Comparison of ENCODE assay signal across 19 cellular contexts in the genomic region with DNA sequence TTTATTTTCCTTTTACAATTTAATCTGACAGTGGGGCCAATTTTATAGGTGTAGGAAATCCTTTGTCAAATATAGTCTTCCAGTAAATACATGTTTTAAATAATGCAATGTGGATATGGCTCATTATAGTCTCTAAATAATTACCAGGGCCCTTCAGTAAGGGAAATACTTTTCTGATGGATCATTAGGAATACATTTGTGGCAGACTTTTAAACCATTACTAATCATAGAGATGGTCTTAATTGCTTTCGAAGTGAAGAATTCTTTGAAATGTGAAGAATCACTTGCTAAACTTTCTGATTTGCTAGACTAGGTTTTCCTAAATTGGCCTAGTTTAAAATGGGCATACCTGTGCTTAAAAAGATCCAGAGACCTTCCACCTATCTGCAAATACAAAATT.
DNase-seq lines count a peak whose midpoint lies in the region; ATAC-seq, FAIRE-seq and TF ChIP-seq lines count a peak whose summit lies in the region.
"Had no signal": no experiment of that assay in that cellular context is flagged by ENCODE, and none has a peak within 500 bp of the region (broad histone marks: within the 10 kb centered on the region; RNA-seq: fewer than 3 reads in every experiment).

No MANE protein-coding gene starts in this region.

- H3K9me3 Mint-ChIP-seq in Calu3 (ENCODE audit: low read depth, unreplicated experiment) = peaks cover 4% of the 10 kb centered on the region
- no peaks in the 10 kb centered on the region for H3K9me3 Mint-ChIP-seq in HFFc6
- peaks cover 2% of the 10 kb centered on the region for H3K9me3 Mint-ChIP-seq in astrocyte (ENCODE audit: unreplicated experiment)
- no peaks in the 10 kb centered on the region for H3K9me3 Mint-ChIP-seq in mesothelial cell of epicardium
- H3K9me3 Mint-ChIP-seq: activated CD4-positive, alpha-beta memory T cell treated with anti-CD3 and anti-CD28 coated beads, Interleukin-2, amount 10 ng/mL, durations not matched to agents 7 days and 5 days had no signal

- no peak for ATAC-seq in HG03432 (IDR thresholded peaks at IDR 0.05; ENCODE audit: unreplicated experiment)

- peak overlapping the region; percentile 74 for H3K27ac Mint-ChIP-seq in Calu3 (ENCODE audit: unreplicated experiment)
- peak overlapping the region; percentile 93 for H3K27ac Mint-ChIP-seq in HFFc6
- H3K27ac Mint-ChIP-seq in astrocyte (ENCODE audit: unreplicated experiment) = peak overlapping the region; percentile 95
- peak overlapping the region; percentile 78 for H3K27ac Mint-ChIP-seq in mesothelial cell of epicardium
- H3K27ac Mint-ChIP-seq: B cell had no signal

- no peaks in the 10 kb centered on the region for H3K27me3 ChIP-seq in astrocyte (ENCODE audit: insufficient read depth, low read length)
- H3K27me3 ChIP-seq: Peyer's patch, right lobe of liver, testis had no signal

- intact Hi-C loops in Calu3 (cut with micrococcal nuclease; ENCODE audit: unreplicated experiment) = no loop called here

- H3K79me2 ChIP-seq in astrocyte (ENCODE audit: insufficient read depth, low read length) = no peaks in the 10 kb centered on the region

- H2AFZ ChIP-seq in astrocyte (ENCODE audit: low read depth, low read length) = no peak overlapping the region

- H3K9ac ChIP-seq in astrocyte (ENCODE audit: low read length) = peak overlapping the region; percentile 60

- no peaks in the 10 kb centered on the region for H4K20me1 ChIP-seq in astrocyte (ENCODE audit: insufficient read depth, low read length)

- H3K4me3 ChIP-seq in astrocyte (ENCODE audit: insufficient read depth, low read depth, low read length) = no peak overlapping the region
- H3K4me3 ChIP-seq: Peyer's patch, right lobe of liver, testis had no signal

- H3K36me3 Mint-ChIP-seq in Calu3 (ENCODE audit: insufficient read depth, unreplicated experiment) (no peaks in the 10 kb centered on the region), HFFc6 (ENCODE audit: low read depth) (peaks cover 6% of the 10 kb centered on the region), astrocyte (ENCODE audit: low read depth, unreplicated experiment) (peaks cover 3% of the 10 kb centered on the region), mesothelial cell of epicardium (no peaks in the 10 kb centered on the region)

- H3K27me3 Mint-ChIP-seq in Calu3 (ENCODE audit: unreplicated experiment) (no peaks in the 10 kb centered on the region), HFFc6 (ENCODE audit: insufficient read depth) (peaks cover 1% of the 10 kb centered on the region; the same call in 1 of the 2 replicates), astrocyte (ENCODE audit: low read depth, unreplicated experiment) (no peaks in the 10 kb centered on the region), mesothelial cell of epicardium (ENCODE audit: low read depth) (no peaks in the 10 kb centered on the region)
- H3K27me3 Mint-ChIP-seq: activated CD4-positive, alpha-beta memory T cell treated with anti-CD3 and anti-CD28 coated beads, Interleukin-2, amount 10 ng/mL, durations not matched to agents 7 days and 5 days; B cell had no signal

- BruUV-seq in Calu3 (replicated peaks; lab: Mats Ljungman, UMichigan) = no TSS peak

- FAIRE-seq in astrocyte (lab: Jason Lieb, UNC) = no peak
- no peak for FAIRE-seq in GM19239 (lab: Jason Lieb, UNC)

- H3K4me3 Mint-ChIP-seq in Calu3 (ENCODE audit: low read depth, unreplicated experiment) = no peak overlapping the region
- H3K4me3 Mint-ChIP-seq in HFFc6 = peak overlapping the region; percentile 71
- H3K4me3 Mint-ChIP-seq in astrocyte (ENCODE audit: unreplicated experiment) = no peak overlapping the region
- H3K4me3 Mint-ChIP-seq in mesothelial cell of epicardium = no peak overlapping the region
- H3K4me3 Mint-ChIP-seq: activated CD4-positive, alpha-beta memory T cell treated with anti-CD3 and anti-CD28 coated beads, Interleukin-2, amount 10 ng/mL, durations not matched to agents 7 days and 5 days; B cell had no signal

- no peak for DNase-seq in Calu3
- DNase-seq in HFFc6 = peak; percentile 50
- peak; percentile 62 for DNase-seq in astrocyte (ENCODE audit: low read depth)
- no peak for DNase-seq in mesothelial cell of epicardium (ENCODE audit: low spot score in 2 of 2, unreplicated experiment in 2 of 2)
- no peak for DNase-seq in GM19239 (ENCODE audit: insufficient read length, low spot score)
- no peak for DNase-seq in COR-L47 (lab: John Stamatoyannopoulos, UW)
- DNase-seq: activated CD4-positive, alpha-beta memory T cell treated with anti-CD3 and anti-CD28 coated beads, Interleukin-2, amount 10 ng/mL, durations not matched to agents 7 days and 5 days; DMS 273 treated with DMSO at 0.1 percent for 48 hours; effector memory CD4-positive, alpha-beta T cell; hypothalamus; Kasumi-1; NCI-H2171; NCI-H774; nucleus accumbens; right lobe of liver; testis had no signal

- TF ChIP-seq CTCF in Calu3 (IDR thresholded peaks at IDR 0.05; ENCODE audit: unreplicated experiment) (no peak), HFFc6 (IDR thresholded peaks at IDR 0.05) (no peak), astrocyte (IDR thresholded peaks at IDR 0.05; ENCODE audit: insufficient read depth, low read depth, low read length) (no peak), mesothelial cell of epicardium (IDR thresholded peaks at IDR 0.05; ENCODE audit: unreplicated experiment) (no peak)

- CTCF ChIA-PET in Calu3 (lab: Charles Lee) = no interaction called here

- peak overlapping the region; percentile 69 for H3K4me2 ChIP-seq in astrocyte (ENCODE audit: low read length)

- no peaks in the 10 kb centered on the region for H3K36me3 ChIP-seq in astrocyte (ENCODE audit: insufficient read depth, low read length)
- H3K36me3 ChIP-seq: Peyer's patch, right lobe of liver had no signal

- H3K4me1 ChIP-seq in astrocyte (ENCODE audit: insufficient read depth, low read length) = peaks cover 23% of the 10 kb centered on the region
- H3K4me1 ChIP-seq: Peyer's patch, right lobe of liver, testis had no signal

- peak overlapping the region; percentile 88 for H3K27ac ChIP-seq in astrocyte (ENCODE audit: low read depth, low read length)
- H3K27ac ChIP-seq: Peyer's patch, right lobe of liver, testis had no signal

- peaks cover 49% of the 10 kb centered on the region for H3K4me1 Mint-ChIP-seq in Calu3 (ENCODE audit: low read depth, unreplicated experiment)
- H3K4me1 Mint-ChIP-seq in HFFc6 (ENCODE audit: low read depth) = peaks cover 67% of the 10 kb centered on the region
- peaks cover 40% of the 10 kb centered on the region for H3K4me1 Mint-ChIP-seq in astrocyte (ENCODE audit: low read depth, unreplicated experiment)
- H3K4me1 Mint-ChIP-seq in mesothelial cell of epicardium = peaks cover 22% of the 10 kb centered on the region
- H3K4me1 Mint-ChIP-seq: B cell had no signal

- no peaks in the 10 kb centered on the region for H3K9me3 ChIP-seq in astrocyte (ENCODE audit: insufficient read depth, low read depth, low read length)
- H3K9me3 ChIP-seq: Peyer's patch, right lobe of liver, testis had no signal

Comparison
In these comparisons a context has a peak if more than half of its experiments do, and no peak if none do; other contexts are left out.
1. DNase-seq: peak in HFFc6 (single experiment) and astrocyte (single experiment); none in Calu3 (single experiment), mesothelial cell of epicardium (0 of 2), GM19239 (single experiment) and COR-L47 (single experiment).
2. Peak in every context shown above with its lines, with median percentiles within 50 percentile points of each other: H3K27ac Mint-ChIP-seq.